In the genomic region with DNA sequence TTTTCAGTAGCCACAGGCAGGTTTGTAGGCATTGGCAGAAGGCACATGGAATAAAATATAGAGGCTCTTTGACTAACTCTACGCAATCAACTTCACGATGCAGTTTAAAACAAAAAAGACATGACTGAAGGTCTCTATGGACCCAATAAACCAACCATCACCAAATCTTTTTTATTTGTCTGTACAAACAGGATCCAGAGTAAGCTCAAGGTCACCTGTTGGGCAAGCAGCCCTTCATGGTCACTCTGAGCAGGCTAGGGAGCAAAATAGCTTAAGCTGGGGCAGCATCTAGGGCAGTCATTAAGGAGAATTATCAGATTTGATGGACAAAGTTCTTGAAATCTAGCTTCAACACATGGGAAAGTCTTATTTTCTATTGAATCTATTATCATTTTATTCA, we compare ENCODE assay signal across 35 cellular contexts. TPM values are rescaled to one million over a fixed set of nuclear protein-coding genes. Genes with fewer than 3 reads are reported as not detected.
"Had no signal": no experiment of that assay in that cellular context is flagged by ENCODE, and none has a peak within 500 bp of the region (broad histone marks: within the 10 kb centered on the region; RNA-seq: fewer than 3 reads in every experiment).

No MANE protein-coding gene starts in this region.

- FAIRE-seq: astrocyte, bronchial epithelial cell had no signal

- H3K4me3 ChIP-seq: adrenal gland, ascending aorta, body of pancreas, breast epithelium, cardiac muscle cell had no signal

- H3K9me3 ChIP-seq: adrenal gland, ascending aorta, body of pancreas, breast epithelium had no signal

- DNase-seq: activated effector memory CD4-positive, alpha-beta T cell treated with anti-CD3 and anti-CD28 coated beads, Interleukin-2, amount 50 U/mL, for 16 hours; activated effector memory CD4-positive, alpha-beta T cell treated with Interleukin-2 at 50 U/mL for 16 hours; activated gamma-delta T cell; activated gamma-delta T cell treated with Interleukin-2 at 50 U/mL for 16 hours; activated naive CD4-positive, alpha-beta T cell; activated naive CD4-positive, alpha-beta T cell treated with anti-CD3 and anti-CD28 coated beads for 36 hours; activated naive CD4-positive, alpha-beta T cell treated with anti-CD3 and anti-CD28 coated beads, Interleukin-2, amount 10 ng/mL, durations not matched to agents 7 days and 5 days; activated naive CD4-positive, alpha-beta T cell treated with anti-CD3 and anti-CD28 coated beads, Interleukin-2, amount 50 U/mL, for 16 hours; activated naive CD4-positive, alpha-beta T cell treated with Interleukin-2 at 50 U/mL for 16 hours; activated naive CD8-positive, alpha-beta T cell treated with anti-CD3 and anti-CD28 coated beads for 36 hours; activated naive CD8-positive, alpha-beta T cell treated with anti-CD3 and anti-CD28 coated beads, Interleukin-2, amount 10 ng/mL, durations not matched to agents 7 days and 5 days; activated naive CD8-positive, alpha-beta T cell treated with anti-CD3 and anti-CD28 coated beads, Interleukin-2, amount 50 U/mL, for 24 hours; activated T-cell treated with anti-CD3 and anti-CD28 coated beads, Interleukin-2, amount 50 U/mL, for 24 hours; activated T-cell treated with anti-CD3 and anti-CD28 coated beads, Interleukin-2, amount 50 U/mL, for 4 hours; activated T-cell treated with anti-CD3 and anti-CD28 coated beads, Interleukin-2, amount 50 U/mL, for 48 hours; activated T-cell treated with anti-CD3 and anti-CD28 coated beads, Interleukin-2, amount 50 U/mL, for 72 hours; amniotic stem cell; amygdala; anterior cingulate cortex; aorta; body of pancreas; brain microvascular endothelial cell; caudate nucleus; central memory CD4-positive, alpha-beta T cell; cerebellar nuclear complex had no signal

- H3K27me3 ChIP-seq: adrenal gland, ascending aorta, body of pancreas, brain microvascular endothelial cell, breast epithelium, cardiac muscle cell had no signal

- H3K36me3 ChIP-seq: adrenal gland, ascending aorta, brain microvascular endothelial cell, breast epithelium, cardiac muscle cell had no signal

- H3K4me1 ChIP-seq: adrenal gland, ascending aorta, breast epithelium had no signal

- ATAC-seq: activated naive CD4-positive, alpha-beta T cell treated with anti-CD3 and anti-CD28 coated beads, Interleukin-2, amount 50 U/mL, for 72 hours; activated naive CD8-positive, alpha-beta T cell treated with anti-CD3 and anti-CD28 coated beads, Interleukin-2, amount 50 U/mL, for 24 hours; activated T-cell treated with anti-CD3 and anti-CD28 coated beads, Interleukin-2, amount 50 U/mL, for 4 hours; activated T-cell treated with anti-CD3 and anti-CD28 coated beads, Interleukin-2, amount 50 U/mL, for 72 hours; activated T-helper 17 cell treated with anti-CD3 and anti-CD28 coated beads, Interleukin-2, amount 50 U/mL, for 72 hours; body of pancreas had no signal

- H3K27ac ChIP-seq: adrenal gland, ascending aorta, body of pancreas, brain microvascular endothelial cell, breast epithelium, cardiac muscle cell had no signal

RNA-seq across cellular contexts. Expression of a gene that starts 26.8 kb away (rescaled TPM):
- total RNA-seq: activated naive CD8-positive, alpha-beta T cell treated with anti-CD3 and anti-CD28 coated beads for 36 hours; activated naive CD8-positive, alpha-beta T cell treated with anti-CD3 and anti-CD28 coated beads, Interleukin-2, amount 10 ng/mL, durations not matched to agents 7 days and 5 days; activated T-helper 1 cell treated with anti-CD3 and anti-CD28 coated beads, Interleukin-12 subunit alpha, Interleukin-12 subunit beta, Interleukin-2, Interleukin-4 antibody, amounts not matched to agents 30 ng/mL and 10 ng/mL and 1 ng/mL, durations not matched to agents 14 hours and 24 hours and 36 hours; activated T-helper 2 cell treated with anti-CD3 and anti-CD28 coated beads, Interferon-gamma antibody, Interleukin-2, Interleukin-4, amounts not matched to agents 10 μg/mL and 5 μg/mL and 100 μg/mL, durations not matched to agents 14 hours and 24 hours and 36 hours had no signal
